Comparison of ENCODE assay signal across 8 cellular contexts in the genomic region with DNA sequence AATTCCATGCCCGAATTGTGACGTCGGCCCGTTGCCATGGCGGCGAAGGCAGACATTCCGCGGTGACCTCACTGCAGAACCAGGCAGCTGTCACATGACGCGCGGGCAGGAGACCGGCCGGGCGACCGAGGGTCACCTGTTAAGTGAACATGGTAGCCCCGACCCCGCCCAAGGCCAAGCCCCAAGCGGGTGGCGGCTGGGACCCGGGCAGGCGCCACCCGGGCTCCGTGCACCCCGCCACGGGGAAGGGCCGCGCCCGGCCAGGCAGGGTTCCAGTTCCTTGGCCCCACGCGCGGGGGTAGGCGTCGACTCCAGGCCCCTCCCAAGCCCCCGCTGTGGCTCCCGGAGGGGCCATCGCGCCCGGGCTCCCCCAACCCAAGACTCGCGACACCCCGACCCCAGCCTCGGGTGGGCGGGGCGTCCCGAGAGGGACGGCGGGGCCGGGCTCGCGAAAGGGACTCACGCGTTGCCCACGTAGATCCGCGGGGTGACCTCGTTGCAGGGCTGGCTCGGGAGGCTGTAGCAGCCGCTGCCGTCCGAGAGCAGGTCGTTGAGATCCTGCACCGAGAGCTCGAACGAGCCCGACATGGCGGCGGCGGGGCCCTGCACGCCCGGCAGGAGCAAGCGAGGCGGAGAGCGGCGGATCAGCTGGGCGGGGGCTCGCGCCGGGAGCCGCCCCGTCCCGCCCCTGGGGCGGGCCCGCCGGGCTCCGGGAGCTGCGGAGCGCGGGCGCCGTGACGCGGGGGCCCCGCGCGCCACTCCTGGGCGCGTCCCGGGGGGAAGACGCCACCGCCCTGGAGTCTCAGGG. TPM values are rescaled to one million over a fixed set of nuclear protein-coding genes. Genes with fewer than 3 reads are reported as not detected.
A peak's percentile ranks its signal among the peaks of the same experiment; 100 is the strongest.
DNase-seq lines count a peak whose midpoint lies in the region; ATAC-seq and TF ChIP-seq lines count a peak whose summit lies in the region.

A gene (minus strand): TSS at position 641 of the 808 bp plus-strand sequence. CDS start 53 bp downstream, at position 588.

- peaks cover 14% of the 10 kb centered on the region for H3K4me1 ChIP-seq in effector memory CD4-positive, alpha-beta T cell (ENCODE audit: control insufficient read depth, insufficient read depth, low read length, poor library complexity, severe bottlenecking)
- peaks cover 3 to 19% of the 10 kb centered on the region in 2 donors for H3K4me1 ChIP-seq in lung (ENCODE audit: control insufficient read depth in 2 of 2, insufficient read depth in 2 of 2, low read length in 2 of 2)

- no peak for TF ChIP-seq CTCF in AG09309 (IDR thresholded peaks at IDR 0.05; ENCODE audit: control insufficient read depth, insufficient read depth, low read depth, low read length, missing control alignments)
- no peak for TF ChIP-seq CTCF in lung (IDR thresholded peaks at IDR 0.05; ENCODE audit: control extremely low read depth, extremely low read depth)

- DNase-seq in AG09309 (ENCODE audit: low read depth) = peak; percentile 60
- DNase-seq in NCI-H748 (lab: John Stamatoyannopoulos, UW; ENCODE audit: unreplicated experiment) = peak; percentile 89
- peak; percentile 31 to 36 for DNase-seq in activated CD8-positive, alpha-beta memory T cell treated with anti-CD3 and anti-CD28 coated beads for 4 hours (ENCODE audit: low read depth in 2 of 2)
- peak; percentile 43 to 64 (median 59) for DNase-seq in effector memory CD4-positive, alpha-beta T cell
- DNase-seq in lung (ENCODE audit: low spot score) = peak; percentile 94
- peak; percentile 54 to 59 for DNase-seq in stimulated activated CD4-positive, alpha-beta T cell treated with anti-CD3 and anti-CD28 coated beads, Interleukin-4, amount 100 ng/mL, for 48 hours (ENCODE audit: low read depth in 2 of 2)

- no peaks in the 10 kb centered on the region for H3K9me3 ChIP-seq in effector memory CD4-positive, alpha-beta T cell (ENCODE audit: control insufficient read depth, low read length)
- H3K9me3 ChIP-seq in lung (ENCODE audit: control insufficient read depth in 2 of 2, insufficient read depth in 1 of 2, low read length in 1 of 2) = no peaks in the 10 kb centered on the region

- peak within 1 kb of the TSS; percentile 71 for H3K27ac ChIP-seq in effector memory CD4-positive, alpha-beta T cell (ENCODE audit: insufficient read depth, low read length, poor library complexity, severe bottlenecking)
- peak within 1 kb of the TSS; percentile 99 for H3K27ac ChIP-seq in lung (ENCODE audit: low read depth in 1 of 2, low read length in 1 of 2)

- WGBS in lung, 2 donors = 0% methylated on average over 67 to 100 of the region's 100 CpGs

- peak within 1 kb of the TSS; percentile 76 for H3K4me3 ChIP-seq in AG09309 (ENCODE audit: control insufficient read depth, low read depth, low read length)
- peak within 1 kb of the TSS; percentile 84 for H3K4me3 ChIP-seq in effector memory CD4-positive, alpha-beta T cell (ENCODE audit: insufficient read depth, low read depth, low read length, poor library complexity, severe bottlenecking)
- peak within 1 kb of the TSS; percentile 86 for H3K4me3 ChIP-seq in lung

- no peaks in the 10 kb centered on the region for H3K27me3 ChIP-seq in effector memory CD4-positive, alpha-beta T cell (replicated peaks; ENCODE audit: control insufficient read depth, insufficient read depth, low read length, poor library complexity, severe bottlenecking)
- no peaks in the 10 kb centered on the region for H3K27me3 ChIP-seq in lung (ENCODE audit: control insufficient read depth, insufficient read depth)

- peak; percentile 89 for ATAC-seq in GM19023 (IDR thresholded peaks at IDR 0.05; ENCODE audit: unreplicated experiment)
- peak; percentile 93 for ATAC-seq in HG03432 (IDR thresholded peaks at IDR 0.05; ENCODE audit: unreplicated experiment)
- ATAC-seq in lung (ENCODE audit: insufficient read depth, low FRiP score) = peak; percentile 88

- peaks cover 6% of the 10 kb centered on the region for H3K36me3 ChIP-seq in effector memory CD4-positive, alpha-beta T cell (ENCODE audit: control insufficient read depth, insufficient read depth, low read length)
- peaks cover 5 to 21% of the 10 kb centered on the region in 2 donors for H3K36me3 ChIP-seq in lung (ENCODE audit: control insufficient read depth in 2 of 2, insufficient read depth in 2 of 2, low read length in 2 of 2)

RNA-seq across cellular contexts. Expression of the gene that starts here (rescaled TPM):
- total RNA-seq in lung = 10 to 100 TPM; 49.6 to 86.3 TPM
- 10 to 100 TPM; 50.5 to 82.6 TPM for polyA plus RNA-seq in lung

Comparison
In these comparisons a context has a peak if more than half of its experiments do, and no peak if none do; other contexts are left out.
1. Peak in every context shown above with its lines: DNase-seq, ATAC-seq, H3K4me3 ChIP-seq and H3K27ac ChIP-seq.
2. DNase-seq: peak in every context shown above with its lines; median percentile 94 in lung; 89 in NCI-H748; 60 in AG09309; 59 in effector memory CD4-positive, alpha-beta T cell; 56 in stimulated activated CD4-positive, alpha-beta T cell treated with anti-CD3 and anti-CD28 coated beads, Interleukin-4, amount 100 ng/mL, for 48 hours; 34 in activated CD8-positive, alpha-beta memory T cell treated with anti-CD3 and anti-CD28 coated beads for 4 hours.